ENCODE assay signal across 16 cellular contexts in genomic region chr17:40884708-40885512, GRCh38. TPM values are rescaled to one million over a fixed set of nuclear protein-coding genes. Genes with fewer than 3 reads are reported as not detected.
DNase-seq lines count a peak whose midpoint lies in the region; ATAC-seq, FAIRE-seq and TF ChIP-seq lines count a peak whose summit lies in the region.
"Had no signal": no experiment of that assay in that cellular context is flagged by ENCODE, and none has a peak within 500 bp of the region (broad histone marks: within the 10 kb centered on the region; RNA-seq: fewer than 3 reads in every experiment).

Gene KRT20, minus strand, starts transcription at chr17:40885242. Its CDS starts 57 bp downstream, at chr17:40885185.

- H3K36me3 ChIP-seq in HepG2 (replicated peaks in 1 of 2; ENCODE audit: control insufficient read depth in 1 of 2, insufficient read depth in 2 of 2, low read length in 2 of 2) (no peaks in the 10 kb centered on the region), right lobe of liver (no peaks in the 10 kb centered on the region), Peyer's patch (peaks cover 0 to 17% (median 0%) of the 10 kb centered on the region in 3 donors)
- H3K36me3 ChIP-seq: left ventricle myocardium inferior, ovary had no signal

- H3K27me3 ChIP-seq in HepG2 (ENCODE audit: control insufficient read depth in 1 of 2, insufficient read depth in 2 of 2, low read length in 2 of 2) (peaks cover 0 to 15% of the 10 kb centered on the region in 2 experiments; a peak in 4 of 5 replicates), right lobe of liver (no peaks in the 10 kb centered on the region), Peyer's patch (no peaks in the 10 kb centered on the region)
- H3K27me3 ChIP-seq: ovary had no signal

- DNase-seq in HepG2 (ENCODE audit: low spot score): no peak
- no peak for DNase-seq in right lobe of liver
- DNase-seq in Peyer's patch: peak in 2 of 3 donors; percentile 74 to 85
- no peak for DNase-seq in glutamatergic neuron
- no peak for DNase-seq in superior temporal gyrus (ENCODE audit: extremely low spot score)
- DNase-seq: activated CD4-positive, CD25-positive, alpha-beta regulatory T cell; activated T-cell treated with anti-CD3 and anti-CD28 coated beads, Interleukin-2, amount 50 U/mL, for 24 hours; anterior cingulate cortex; effector CD4-positive, alpha-beta T cell; GF-D8; left ventricle myocardium inferior; ovary had no signal

- in situ Hi-C loops in HepG2 (cut with HindIII; ENCODE audit: extremely low pct_ligation_motif_present, low pct_unique_long_range_greater_than_20kb): no loop called here

- no peak within 1 kb of the TSS for H3K4me3 Mint-ChIP-seq in glutamatergic neuron (ENCODE audit: unreplicated experiment)
- H3K4me3 Mint-ChIP-seq: activated T-cell treated with anti-CD3 and anti-CD28 coated beads, Interleukin-2, amount 50 U/mL, for 24 hours; stimulated activated memory B cell treated with anti-CD40 and anti-IgM and Interleukin-4, amounts not matched to agents 10 μg/mL and 1 μg/mL and 100 μg/mL, for 72 hours had no signal

- POLR2A ChIA-PET in HepG2 (lab: Yijun Ruan, JAX): no interaction called here

- no peak within 1 kb of the TSS for H3K27ac ChIP-seq in HepG2 (ENCODE audit: extremely low read length, insufficient read depth, low read length)
- H3K27ac ChIP-seq in right lobe of liver: no peak within 1 kb of the TSS
- H3K27ac ChIP-seq in Peyer's patch: peak within 1 kb of the TSS in 3 of 4 donors; percentile 70 to 87 (median 78)
- H3K27ac ChIP-seq: left ventricle myocardium inferior, ovary had no signal

- no peak within 1 kb of the TSS for H3K4me2 ChIP-seq in HepG2 (ENCODE audit: low read depth, low read length)

- H2AFZ ChIP-seq in HepG2 (ENCODE audit: low read length): no peak within 1 kb of the TSS

- TF ChIP-seq POLR2A in HepG2 (IDR thresholded peaks at IDR 0.05; ENCODE audit: insufficient read depth in 1 of 2, low read depth in 2 of 2, low read length in 2 of 2) (no peak), right lobe of liver (IDR thresholded peaks at IDR 0.05) (no peak), Peyer's patch (IDR thresholded peaks at IDR 0.05) (peak; percentile 97 to 98)

- no peaks in the 10 kb centered on the region for H3K9me3 ChIP-seq in HepG2 (ENCODE audit: low read length)
- no peaks in the 10 kb centered on the region for H3K9me3 ChIP-seq in right lobe of liver
- no peaks in the 10 kb centered on the region for H3K9me3 ChIP-seq in Peyer's patch
- H3K9me3 ChIP-seq: left ventricle myocardium inferior, ovary had no signal

- CTCF ChIA-PET in HepG2 (lab: Yijun Ruan, JAX; ENCODE audit: low intra/inter-chr PET ratio, low total read pairs): no interaction called here

- H3K4me1 Mint-ChIP-seq in glutamatergic neuron (ENCODE audit: low read depth, unreplicated experiment): no peaks in the 10 kb centered on the region
- H3K4me1 Mint-ChIP-seq: stimulated activated memory B cell treated with anti-CD40 and anti-IgM and Interleukin-4, amounts not matched to agents 10 μg/mL and 1 μg/mL and 100 μg/mL, for 72 hours had no signal

- no peaks in the 10 kb centered on the region for H4K20me1 ChIP-seq in HepG2 (ENCODE audit: insufficient read depth, low read length)

- H3K9me3 Mint-ChIP-seq in glutamatergic neuron (ENCODE audit: unreplicated experiment): no peaks in the 10 kb centered on the region
- H3K9me3 Mint-ChIP-seq: activated T-cell treated with anti-CD3 and anti-CD28 coated beads, Interleukin-2, amount 50 U/mL, for 24 hours; stimulated activated memory B cell treated with anti-CD40 and anti-IgM and Interleukin-4, amounts not matched to agents 10 μg/mL and 1 μg/mL and 100 μg/mL, for 72 hours had no signal

- TF ChIP-seq CTCF in HepG2 (CRISPR knock-in tag; IDR thresholded peaks at IDR 0.05) (no peak), right lobe of liver (IDR thresholded peaks at IDR 0.05) (no peak), Peyer's patch (IDR thresholded peaks at IDR 0.05) (peak in 4 of 6 experiments; percentile 23 to 68 (median 64)), glutamatergic neuron (IDR thresholded peaks at IDR 0.05; ENCODE audit: partially characterized antibody, unreplicated experiment) (peak; percentile 48)

- H3K4me3 ChIP-seq in HepG2 (replicated peaks in 1 of 3; ENCODE audit: insufficient read depth in 1 of 3, low read depth in 2 of 3, low read length in 3 of 3) (no peak within 1 kb of the TSS), right lobe of liver (no peak within 1 kb of the TSS), Peyer's patch (peak within 1 kb of the TSS in 3 of 4 donors; percentile 34 to 65 (median 55))
- H3K4me3 ChIP-seq: left ventricle myocardium inferior, ovary had no signal

- TF ChIP-seq EP300 in HepG2 (IDR thresholded peaks at IDR 0.05; ENCODE audit: low read depth in 2 of 2, low read length in 2 of 2) (no peak), HepG2 (CRISPR knock-in tag; IDR thresholded peaks at IDR 0.05; ENCODE audit: borderline replicate concordance) (no peak)

- H3K27me3 Mint-ChIP-seq in glutamatergic neuron (ENCODE audit: unreplicated experiment): peaks cover 2% of the 10 kb centered on the region

- no peak within 1 kb of the TSS for H3K27ac Mint-ChIP-seq in glutamatergic neuron (ENCODE audit: unreplicated experiment)
- H3K27ac Mint-ChIP-seq: activated T-cell treated with anti-CD3 and anti-CD28 coated beads, Interleukin-2, amount 50 U/mL, for 24 hours; stimulated activated memory B cell treated with anti-CD40 and anti-IgM and Interleukin-4, amounts not matched to agents 10 μg/mL and 1 μg/mL and 100 μg/mL, for 72 hours had no signal

- intact Hi-C loops in HepG2 (cut with micrococcal nuclease; ENCODE audit: unreplicated experiment) (no loop called here), right lobe of liver (cut with DNase I) (no loop called here)

- no peak; the same call in 2 of the 3 replicates for ATAC-seq in HepG2
- no peak for ATAC-seq in right lobe of liver
- no peak for ATAC-seq in GM21423 (IDR thresholded peaks at IDR 0.05; ENCODE audit: unreplicated experiment)
- no peak for ATAC-seq in GM19324 (IDR thresholded peaks at IDR 0.05; ENCODE audit: low FRiP score, unreplicated experiment)
- no peak for ATAC-seq in GM21528 (IDR thresholded peaks at IDR 0.05; ENCODE audit: low FRiP score, unreplicated experiment)
- ATAC-seq: stimulated activated memory B cell treated with anti-CD40 and anti-IgM and Interleukin-4, amounts not matched to agents 10 μg/mL and 1 μg/mL and 100 μg/mL, for 72 hours had no signal

- H3K4me1 ChIP-seq in HepG2 (ENCODE audit: insufficient read depth, low read length) (no peaks in the 10 kb centered on the region), right lobe of liver (no peaks in the 10 kb centered on the region), Peyer's patch (no peaks in the 10 kb centered on the region)
- H3K4me1 ChIP-seq: left ventricle myocardium inferior had no signal

- no peak for TF ChIP-seq RAD21 in HepG2 (CRISPR knock-in tag; IDR thresholded peaks at IDR 0.05)

- no TSS peak for BruUV-seq in HepG2 (replicated peaks; lab: Mats Ljungman, UMichigan)

- no peaks in the 10 kb centered on the region for H3K36me3 Mint-ChIP-seq in glutamatergic neuron (ENCODE audit: unreplicated experiment)
- H3K36me3 Mint-ChIP-seq: stimulated activated memory B cell treated with anti-CD40 and anti-IgM and Interleukin-4, amounts not matched to agents 10 μg/mL and 1 μg/mL and 100 μg/mL, for 72 hours had no signal

- WGBS in HepG2 (ENCODE audit: low lambda C conversion rate): 55% methylated on average over 23 of the region's 23 CpGs
- WGBS in right lobe of liver (ENCODE audit: insufficient coverage, low coverage, low lambda C conversion rate, missing lambda C conversion rate): 81% methylated on average over 22 of the region's 23 CpGs

- FAIRE-seq in HepG2 (lab: Jason Lieb, UNC): no peak

- no peaks in the 10 kb centered on the region for H3K79me2 ChIP-seq in HepG2 (ENCODE audit: insufficient read depth, low read length)

- no peak within 1 kb of the TSS for H3K9ac ChIP-seq in HepG2 (ENCODE audit: insufficient read depth, low read depth, low read length)

RNA-seq across cellular contexts. Expression of gene KRT20, which starts in this region (rescaled TPM):
- total RNA-seq in HepG2 (2016; rRNA removed; fragmentation: Illumina TruSeq; extraction: Trizol): 0.13 and 0.14 TPM in 2 replicates
- not detected in 2 replicates for total RNA-seq in HepG2 (2016; cell fraction: cytosol; rRNA removed; fragmentation: Illumina TruSeq; extraction: Trizol; ENCODE audit: low read depth)
- 0.31 and 0.32 TPM in 2 replicates for total RNA-seq in HepG2 (2016; cell fraction: insoluble cytoplasmic fraction; rRNA removed; fragmentation: Illumina TruSeq; extraction: Trizol)
- total RNA-seq in HepG2 (2016; cell fraction: membrane; rRNA removed; fragmentation: Illumina TruSeq; extraction: Trizol): 0.12 TPM in 1 of 2 replicates, not detected in the other
- total RNA-seq in HepG2 (2016; cell fraction: nucleus; rRNA removed; fragmentation: Illumina TruSeq; extraction: Trizol): not detected in 2 replicates
- 0.20 and 1.0 TPM in 2 replicates for polyA plus RNA-seq in HepG2 (2011; rRNA removed)
- 0.17 and 0.65 TPM in 2 replicates for polyA plus RNA-seq in HepG2 (2011; cell fraction: cytosol; rRNA removed)
- 0.26 and 0.40 TPM in 2 replicates for polyA plus RNA-seq in HepG2 (2011; cell fraction: nucleus; rRNA removed)
- polyA plus RNA-seq in HepG2 (2012): 0.47 and 0.69 TPM in 2 replicates
- 0.06 and 0.15 TPM in 2 replicates for polyA plus RNA-seq in HepG2 (2016; cell fraction: cytosol; fragmentation: Illumina TruSeq; extraction: Trizol; ENCODE audit: low read depth)
- polyA plus RNA-seq in HepG2 (2016; cell fraction: insoluble cytoplasmic fraction; fragmentation: Illumina TruSeq; extraction: Trizol; ENCODE audit: low read depth): 0.31 and 0.36 TPM in 2 replicates
- polyA plus RNA-seq in HepG2 (2016; cell fraction: membrane; fragmentation: Illumina TruSeq; extraction: Trizol; ENCODE audit: low read depth): 0.12 TPM in 1 of 2 replicates, not detected in the other
- polyA plus RNA-seq in HepG2 (2016; cell fraction: nucleus; fragmentation: Illumina TruSeq; extraction: Trizol; ENCODE audit: insufficient read depth, low read depth): 0.27 TPM in 1 of 2 replicates, not detected in the other
- polyA minus RNA-seq in HepG2 (2011; rRNA and poly(A)+ RNA removed; ENCODE audit: low replicate concordance): 0.19 TPM in 1 of 2 replicates, not detected in the other
- polyA minus RNA-seq in HepG2 (2011; cell fraction: cytosol; rRNA and poly(A)+ RNA removed): 0.89 TPM in 1 of 2 replicates, not detected in the other
- 0.26 and 0.87 TPM in 2 replicates for polyA minus RNA-seq in HepG2 (2011; cell fraction: nucleus; rRNA and poly(A)+ RNA removed)
- total RNA-seq in right lobe of liver: not detected
- 100 to 1,000 TPM; 111 to 978 (median 820) TPM for total RNA-seq in Peyer's patch
- total RNA-seq in glutamatergic neuron (ENCODE audit: unreplicated experiment): not detected
- total RNA-seq: left ventricle myocardium inferior had no signal

Comparison
In these comparisons a context has a peak if more than half of its experiments do, and no peak if none do; other contexts are left out.
1. RNA of gene KRT20 (total RNA-seq): 111 to 978 TPM in Peyer's patch; 0.12 to 0.32 TPM in HepG2, not detected in right lobe of liver and not detected in glutamatergic neuron (single experiment); every median in the first group is over 10 times any median in the second.
2. DNase-seq: peak in Peyer's patch (2 of 3); none in HepG2 (single experiment), right lobe of liver (0 of 3), glutamatergic neuron (single experiment) and superior temporal gyrus (single experiment).
3. H3K27ac ChIP-seq: peak in Peyer's patch (3 of 4); none in HepG2 (single experiment) and right lobe of liver (0 of 3).
4. H3K4me3 ChIP-seq: peak in Peyer's patch (3 of 4); none in HepG2 (0 of 3) and right lobe of liver (0 of 3).
5. CTCF ChIP-seq: peak in Peyer's patch (4 of 6) and glutamatergic neuron (single experiment); none in HepG2 (single experiment) and right lobe of liver (0 of 4).
6. POLR2A ChIP-seq: peak in Peyer's patch (2 of 2); none in HepG2 (0 of 2) and right lobe of liver (single experiment).